Comparison of ENCODE assay signal across 30 cellular contexts in the genomic region with DNA sequence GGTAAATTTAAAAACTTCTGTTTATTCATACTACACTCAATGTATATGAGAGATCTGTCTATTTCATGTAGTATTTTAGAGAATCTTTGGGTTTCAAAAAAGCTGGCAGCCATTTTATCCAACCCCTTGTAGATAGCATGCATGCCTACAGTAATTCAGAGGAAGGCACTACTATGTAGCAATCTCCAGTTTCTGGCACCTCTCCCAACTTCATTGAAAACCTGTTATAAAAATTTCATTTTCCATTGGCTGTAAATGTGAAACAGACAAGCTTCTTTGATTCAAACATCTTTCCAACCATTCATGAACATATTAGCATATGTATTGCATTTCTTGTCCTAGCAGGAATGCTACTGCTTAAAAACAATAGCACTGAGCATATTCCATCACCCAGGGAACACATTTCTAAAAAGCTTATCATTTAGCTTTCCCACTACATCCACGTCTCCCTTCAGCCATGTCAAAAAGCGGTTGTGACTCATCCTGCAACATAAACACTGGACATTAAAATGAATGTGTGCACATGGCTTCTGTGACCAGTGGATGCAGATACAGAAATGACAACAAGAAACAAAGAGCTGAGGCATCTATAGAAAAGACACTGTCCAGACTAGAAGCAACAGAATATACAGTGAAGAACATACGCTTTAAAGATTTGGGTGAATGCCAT.
DNase-seq lines count a peak whose midpoint lies in the region; ATAC-seq and TF ChIP-seq lines count a peak whose summit lies in the region.
"Had no signal": no experiment of that assay in that cellular context is flagged by ENCODE, and none has a peak within 500 bp of the region (broad histone marks: within the 10 kb centered on the region; RNA-seq: fewer than 3 reads in every experiment).

No MANE protein-coding gene starts in this region.

- H3K27me3 ChIP-seq in adipocyte (replicated peaks; ENCODE audit: control insufficient read depth, insufficient read depth, low read length) (peaks cover 3% of the 10 kb centered on the region), neuronal stem cell (ENCODE audit: control insufficient read depth in 3 of 3, insufficient read depth in 3 of 3, low read depth in 1 of 3, low read length in 3 of 3) (no peaks in the 10 kb centered on the region), vagina (no peaks in the 10 kb centered on the region)
- H3K27me3 ChIP-seq: cardiac muscle cell, heart left ventricle had no signal

- H2AK5ac ChIP-seq in neuronal stem cell (ENCODE audit: low read depth, low read length), result no peak overlapping the region

- no peak for TF ChIP-seq POLR2A in vagina (IDR thresholded peaks at IDR 0.05)

- no peak overlapping the region for H3K4me2 ChIP-seq in neuronal stem cell (ENCODE audit: insufficient read depth, low read length, poor library complexity, severe bottlenecking)

- H3K36me3 ChIP-seq in adipocyte (ENCODE audit: control insufficient read depth, insufficient read depth, low read length, severe bottlenecking), result no peaks in the 10 kb centered on the region
- no peaks in the 10 kb centered on the region for H3K36me3 ChIP-seq in neuronal stem cell (replicated peaks in 1 of 2; ENCODE audit: control insufficient read depth in 2 of 2, insufficient read depth in 2 of 2, low read length in 2 of 2)
- no peaks in the 10 kb centered on the region for H3K36me3 ChIP-seq in vagina
- H3K36me3 ChIP-seq: cardiac muscle cell, heart left ventricle had no signal

- no peak overlapping the region for H3K9ac ChIP-seq in adipocyte (ENCODE audit: low read length)
- H3K9ac ChIP-seq in neuronal stem cell (ENCODE audit: low read depth, low read length, poor library complexity), result no peak overlapping the region

- ATAC-seq in HG02852 (IDR thresholded peaks at IDR 0.05; ENCODE audit: unreplicated experiment), result no peak
- ATAC-seq: heart left ventricle; naive thymus-derived CD4-positive, alpha-beta T cell; stimulated activated effector memory CD8-positive, alpha-beta T cell treated with anti-CD3 and anti-CD28 coated beads, Interleukin-12 subunit alpha, Interleukin-12 subunit beta, amount 100 ng/mL, for 72 hours; T-helper 17 cell had no signal

- H2AFZ ChIP-seq in neuronal stem cell (ENCODE audit: low read length), result peak overlapping the region; percentile 14

- H3K14ac ChIP-seq in neuronal stem cell (ENCODE audit: low read length), result no peak overlapping the region

- no peak for TF ChIP-seq CTCF in vagina (IDR thresholded peaks at IDR 0.05)

- H3K4me1 ChIP-seq in adipocyte (ENCODE audit: control insufficient read depth, insufficient read depth, low read length) (no peaks in the 10 kb centered on the region), neuronal stem cell (ENCODE audit: control insufficient read depth in 2 of 2, insufficient read depth in 1 of 2, low read depth in 1 of 2, low read length in 2 of 2) (peaks cover 5 to 35% of the 10 kb centered on the region in 2 donors), vagina (no peaks in the 10 kb centered on the region)
- H3K4me1 ChIP-seq: heart left ventricle had no signal

- no peak overlapping the region for H3K18ac ChIP-seq in neuronal stem cell (ENCODE audit: low read length)

- no peak overlapping the region for H4K8ac ChIP-seq in neuronal stem cell (ENCODE audit: low read depth, low read length)

- peak; percentile 49 for DNase-seq in ELR (ENCODE audit: low read depth)
- peak; percentile 25 for DNase-seq in adipocyte (ENCODE audit: low read depth)
- DNase-seq in fibroblast of gingiva (ENCODE audit: low read depth), result peak; percentile 4
- DNase-seq in neuronal stem cell (ENCODE audit: low spot score), result no peak
- DNase-seq in vagina (ENCODE audit: extremely low spot score in 2 of 2), result no peak
- no peak for DNase-seq in Kasumi-1 (lab: John Stamatoyannopoulos, UW)
- DNase-seq: activated CD4-positive, alpha-beta memory T cell treated with anti-CD3 and anti-CD28 coated beads, Interleukin-2, amount 10 ng/mL, durations not matched to agents 7 days and 5 days; activated CD4-positive, CD25-positive, alpha-beta regulatory T cell treated with anti-CD3 and anti-CD28 coated beads, Interleukin-2, amount 50 U/mL, for 72 hours; activated CD8-positive, alpha-beta memory T cell treated with anti-CD3 and anti-CD28 coated beads, Interleukin-2, amount 50 U/mL, for 4 hours; activated naive CD4-positive, alpha-beta T cell treated with Interleukin-2 at 50 U/mL for 16 hours; amniotic stem cell; C1 segment of cervical spinal cord; DMS153; effector CD4-positive, alpha-beta T cell; GF-D8; heart left ventricle; kidney; naive thymus-derived CD4-positive, alpha-beta T cell; NCI-H1092 treated with DMSO at 0.1 percent for 48 hours; NCI-H187 treated with DMSO at 0.1 percent for 48 hours; NCI-H2227 treated with DMSO at 0.1 percent for 48 hours; NCI-H526; NK-92 treated with Interleukin-12 subunit alpha and Interleukin-12 subunit beta, amount 100 ng/mL, for 24 hours; nucleus accumbens; T-helper 17 cell had no signal

- no peak overlapping the region for H2BK12ac ChIP-seq in neuronal stem cell (ENCODE audit: low read length)

- H3K9me3 ChIP-seq in adipocyte (ENCODE audit: control insufficient read depth, low read length), result no peaks in the 10 kb centered on the region
- peaks cover 0 to 19% of the 10 kb centered on the region in 2 donors for H3K9me3 ChIP-seq in neuronal stem cell (replicated peaks in 1 of 2; ENCODE audit: control insufficient read depth in 2 of 2, insufficient read depth in 1 of 2, low read depth in 1 of 2, low read length in 2 of 2)
- H3K9me3 ChIP-seq in vagina, result no peaks in the 10 kb centered on the region
- H3K9me3 ChIP-seq: heart left ventricle had no signal

- H2BK15ac ChIP-seq in neuronal stem cell (ENCODE audit: low read length), result no peak overlapping the region

- no peak overlapping the region for H4K91ac ChIP-seq in neuronal stem cell (ENCODE audit: low read depth, low read length, poor library complexity)

- no peaks in the 10 kb centered on the region for H3K79me1 ChIP-seq in neuronal stem cell (ENCODE audit: low read depth, low read length)

- no peak overlapping the region for H3K4ac ChIP-seq in neuronal stem cell (ENCODE audit: low read length)

- no peak overlapping the region for H3K23ac ChIP-seq in neuronal stem cell (ENCODE audit: low read depth, low read length, poor library complexity)

- no peak overlapping the region for H2BK5ac ChIP-seq in neuronal stem cell (ENCODE audit: low read length)

- intact Hi-C loops in vagina (cut with DNase I), result no loop called here

- H3K4me3 ChIP-seq in adipocyte (ENCODE audit: low read length), result no peak overlapping the region
- H3K4me3 ChIP-seq in neuronal stem cell (ENCODE audit: low read length in 2 of 2), result no peak overlapping the region
- H3K4me3 ChIP-seq in vagina, result no peak overlapping the region
- H3K4me3 ChIP-seq: cardiac muscle cell, heart left ventricle, SK-N-MC had no signal

- WGBS in neuronal stem cell (ENCODE audit: extremely low coverage in 2 of 2, insufficient read length in 2 of 2, insufficient replicate concordance in 1 of 2), 2 donors, result no CpG with 5 or more reads among the region's 3 CpGs

- no peak overlapping the region for H2BK120ac ChIP-seq in neuronal stem cell (ENCODE audit: low read depth, low read length)

- H3K27ac ChIP-seq in neuronal stem cell (replicated peaks; ENCODE audit: low read length), result no peak overlapping the region
- no peak overlapping the region for H3K27ac ChIP-seq in vagina
- H3K27ac ChIP-seq: cardiac muscle cell, epithelial cell of prostate, heart left ventricle, SK-N-MC had no signal

Comparison
In these comparisons a context has a peak if more than half of its experiments do, and no peak if none do; other contexts are left out.
1. DNase-seq: peak in ELR (single experiment), adipocyte (single experiment) and fibroblast of gingiva (single experiment); none in neuronal stem cell (single experiment), vagina (0 of 2) and Kasumi-1 (0 of 2).